1 cellular context compared by ENCODE assay signal in the genomic region with DNA sequence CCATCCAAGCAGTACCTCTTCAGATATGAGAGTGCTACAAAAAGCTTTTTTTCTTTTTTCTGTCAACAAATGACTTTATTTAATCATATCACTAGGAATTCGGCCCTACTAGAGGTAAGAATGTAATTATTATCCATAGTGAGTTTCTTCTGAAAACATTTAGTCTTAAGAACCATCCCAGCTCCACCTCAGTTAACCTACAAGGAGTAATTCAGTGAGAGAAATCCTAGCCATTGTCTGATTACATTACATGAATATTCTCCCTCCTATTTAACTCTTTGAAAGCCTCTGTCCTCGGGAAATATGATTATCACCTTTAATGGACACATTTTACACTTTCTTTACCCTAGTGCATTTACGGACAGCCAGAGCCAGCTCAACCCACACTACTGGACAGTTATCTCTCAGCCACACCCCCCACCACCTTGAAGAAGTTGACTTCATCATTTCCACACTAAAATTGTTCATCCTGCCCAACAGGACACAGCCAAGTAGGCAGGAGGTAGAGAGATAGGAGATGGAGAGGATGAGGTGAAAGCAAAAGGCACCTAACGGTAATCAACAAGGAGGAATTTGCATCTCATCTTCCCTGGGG.
TF ChIP-seq lines count a peak whose summit lies in the region.

No MANE protein-coding gene starts in this region.

TF ChIP-seq in GM23338, 12 proteins besides CTCF, POLR2A, EP300 and RAD21 (continued from another document):
- TF ChIP-seq, protein P1, sequence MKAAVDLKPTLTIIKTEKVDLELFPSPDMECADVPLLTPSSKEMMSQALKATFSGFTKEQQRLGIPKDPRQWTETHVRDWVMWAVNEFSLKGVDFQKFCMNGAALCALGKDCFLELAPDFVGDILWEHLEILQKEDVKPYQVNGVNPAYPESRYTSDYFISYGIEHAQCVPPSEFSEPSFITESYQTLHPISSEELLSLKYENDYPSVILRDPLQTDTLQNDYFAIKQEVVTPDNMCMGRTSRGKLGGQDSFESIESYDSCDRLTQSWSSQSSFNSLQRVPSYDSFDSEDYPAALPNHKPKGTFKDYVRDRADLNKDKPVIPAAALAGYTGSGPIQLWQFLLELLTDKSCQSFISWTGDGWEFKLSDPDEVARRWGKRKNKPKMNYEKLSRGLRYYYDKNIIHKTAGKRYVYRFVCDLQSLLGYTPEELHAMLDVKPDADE (IDR thresholded peaks at IDR 0.05): no peak
- TF ChIP-seq, protein P2, sequence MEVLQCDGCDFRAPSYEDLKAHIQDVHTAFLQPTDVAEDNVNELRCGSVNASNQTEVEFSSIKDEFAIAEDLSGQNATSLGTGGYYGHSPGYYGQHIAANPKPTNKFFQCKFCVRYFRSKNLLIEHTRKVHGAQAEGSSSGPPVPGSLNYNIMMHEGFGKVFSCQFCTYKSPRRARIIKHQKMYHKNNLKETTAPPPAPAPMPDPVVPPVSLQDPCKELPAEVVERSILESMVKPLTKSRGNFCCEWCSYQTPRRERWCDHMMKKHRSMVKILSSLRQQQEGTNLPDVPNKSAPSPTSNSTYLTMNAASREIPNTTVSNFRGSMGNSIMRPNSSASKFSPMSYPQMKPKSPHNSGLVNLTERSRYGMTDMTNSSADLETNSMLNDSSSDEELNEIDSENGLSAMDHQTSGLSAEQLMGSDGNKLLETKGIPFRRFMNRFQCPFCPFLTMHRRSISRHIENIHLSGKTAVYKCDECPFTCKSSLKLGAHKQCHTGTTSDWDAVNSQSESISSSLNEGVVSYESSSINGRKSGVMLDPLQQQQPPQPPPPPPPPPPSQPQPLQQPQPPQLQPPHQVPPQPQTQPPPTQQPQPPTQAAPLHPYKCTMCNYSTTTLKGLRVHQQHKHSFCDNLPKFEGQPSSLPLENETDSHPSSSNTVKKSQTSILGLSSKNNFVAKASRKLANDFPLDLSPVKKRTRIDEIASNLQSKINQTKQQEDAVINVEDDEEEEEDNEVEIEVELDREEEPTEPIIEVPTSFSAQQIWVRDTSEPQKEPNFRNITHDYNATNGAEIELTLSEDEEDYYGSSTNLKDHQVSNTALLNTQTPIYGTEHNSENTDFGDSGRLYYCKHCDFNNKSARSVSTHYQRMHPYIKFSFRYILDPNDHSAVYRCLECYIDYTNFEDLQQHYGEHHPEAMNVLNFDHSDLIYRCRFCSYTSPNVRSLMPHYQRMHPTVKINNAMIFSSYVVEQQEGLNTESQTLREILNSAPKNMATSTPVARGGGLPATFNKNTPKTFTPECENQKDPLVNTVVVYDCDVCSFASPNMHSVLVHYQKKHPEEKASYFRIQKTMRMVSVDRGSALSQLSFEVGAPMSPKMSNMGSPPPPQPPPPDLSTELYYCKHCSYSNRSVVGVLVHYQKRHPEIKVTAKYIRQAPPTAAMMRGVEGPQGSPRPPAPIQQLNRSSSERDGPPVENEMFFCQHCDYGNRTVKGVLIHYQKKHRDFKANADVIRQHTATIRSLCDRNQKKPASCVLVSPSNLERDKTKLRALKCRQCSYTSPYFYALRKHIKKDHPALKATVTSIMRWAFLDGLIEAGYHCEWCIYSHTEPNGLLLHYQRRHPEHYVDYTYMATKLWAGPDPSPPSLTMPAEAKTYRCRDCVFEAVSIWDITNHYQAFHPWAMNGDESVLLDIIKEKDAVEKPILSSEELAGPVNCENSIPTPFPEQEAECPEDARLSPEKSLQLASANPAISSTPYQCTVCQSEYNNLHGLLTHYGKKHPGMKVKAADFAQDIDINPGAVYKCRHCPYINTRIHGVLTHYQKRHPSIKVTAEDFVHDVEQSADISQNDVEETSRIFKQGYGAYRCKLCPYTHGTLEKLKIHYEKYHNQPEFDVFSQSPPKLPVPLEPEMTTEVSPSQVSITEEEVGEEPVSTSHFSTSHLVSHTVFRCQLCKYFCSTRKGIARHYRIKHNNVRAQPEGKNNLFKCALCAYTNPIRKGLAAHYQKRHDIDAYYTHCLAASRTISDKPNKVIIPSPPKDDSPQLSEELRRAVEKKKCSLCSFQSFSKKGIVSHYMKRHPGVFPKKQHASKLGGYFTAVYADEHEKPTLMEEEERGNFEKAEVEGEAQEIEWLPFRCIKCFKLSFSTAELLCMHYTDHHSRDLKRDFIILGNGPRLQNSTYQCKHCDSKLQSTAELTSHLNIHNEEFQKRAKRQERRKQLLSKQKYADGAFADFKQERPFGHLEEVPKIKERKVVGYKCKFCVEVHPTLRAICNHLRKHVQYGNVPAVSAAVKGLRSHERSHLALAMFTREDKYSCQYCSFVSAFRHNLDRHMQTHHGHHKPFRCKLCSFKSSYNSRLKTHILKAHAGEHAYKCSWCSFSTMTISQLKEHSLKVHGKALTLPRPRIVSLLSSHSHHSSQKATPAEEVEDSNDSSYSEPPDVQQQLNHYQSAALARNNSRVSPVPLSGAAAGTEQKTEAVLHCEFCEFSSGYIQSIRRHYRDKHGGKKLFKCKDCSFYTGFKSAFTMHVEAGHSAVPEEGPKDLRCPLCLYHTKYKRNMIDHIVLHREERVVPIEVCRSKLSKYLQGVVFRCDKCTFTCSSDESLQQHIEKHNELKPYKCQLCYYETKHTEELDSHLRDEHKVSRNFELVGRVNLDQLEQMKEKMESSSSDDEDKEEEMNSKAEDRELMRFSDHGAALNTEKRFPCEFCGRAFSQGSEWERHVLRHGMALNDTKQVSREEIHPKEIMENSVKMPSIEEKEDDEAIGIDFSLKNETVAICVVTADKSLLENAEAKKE (CRISPR knock-in tag; IDR thresholded peaks at IDR 0.05): no peak
- no peak for TF ChIP-seq EZH2phosphoT487 (IDR thresholded peaks at IDR 0.05; ENCODE audit: unreplicated experiment)
TF ChIP-seq in GM23338: peak in this region for 0.
